ENCODE assay signal across 32 cellular contexts in genomic region chr9:21174671-21175070, GRCh38. TPM values are rescaled to one million over a fixed set of nuclear protein-coding genes. Genes with fewer than 3 reads are reported as not detected.
"Had no signal": no experiment of that assay in that cellular context is flagged by ENCODE, and none has a peak within 500 bp of the region (broad histone marks: within the 10 kb centered on the region; RNA-seq: fewer than 3 reads in every experiment).

No MANE protein-coding gene starts in this region.

- H3K9me3 Mint-ChIP-seq: activated CD4-positive, alpha-beta memory T cell treated with anti-CD3 and anti-CD28 coated beads, Interleukin-2, amount 10 ng/mL, durations not matched to agents 7 days and 5 days; activated naive CD4-positive, alpha-beta T cell treated with anti-CD3 and anti-CD28 coated beads, Interleukin-2, amount 50 U/mL, for 24 hours; activated naive CD8-positive, alpha-beta T cell treated with anti-CD3 and anti-CD28 coated beads, Interleukin-2, amount 50 U/mL, for 24 hours; activated T-cell treated with anti-CD3 and anti-CD28 coated beads, Interleukin-2, amount 50 U/mL, for 24 hours; activated T-helper 2 cell treated with anti-CD3 and anti-CD28 coated beads, Interferon-gamma antibody, Interleukin-2, Interleukin-4, amounts not matched to agents 10 μg/mL and 5 μg/mL and 100 μg/mL, durations not matched to agents 14 hours and 24 hours and 36 hours; immature natural killer cell; naive thymus-derived CD8-positive, alpha-beta T cell; neural progenitor cell; stimulated activated naive B cell treated with anti-CD40 and anti-IgM and Interleukin-4, amounts not matched to agents 10 μg/mL and 1 μg/mL and 100 μg/mL, for 72 hours; T-helper 2 cell treated with Interferon-gamma antibody and Interleukin-4, amounts not matched to agents 5 μg/mL and 100 μg/mL, for 36 hours had no signal

- H3K36me3 ChIP-seq: esophagus squamous epithelium, gastroesophageal sphincter, neural progenitor cell, suprapubic skin, tibial artery had no signal

- H3K4me1 Mint-ChIP-seq: activated CD4-positive, alpha-beta memory T cell treated with anti-CD3 and anti-CD28 coated beads, Interleukin-2, amount 10 ng/mL, durations not matched to agents 7 days and 5 days; activated naive CD4-positive, alpha-beta T cell treated with anti-CD3 and anti-CD28 coated beads, Interleukin-2, amount 50 U/mL, for 24 hours; activated naive CD8-positive, alpha-beta T cell treated with anti-CD3 and anti-CD28 coated beads, Interleukin-2, amount 50 U/mL, for 24 hours; immature natural killer cell; naive thymus-derived CD8-positive, alpha-beta T cell; neural progenitor cell; stimulated activated naive B cell treated with anti-CD40 and anti-IgM and Interleukin-4, amounts not matched to agents 10 μg/mL and 1 μg/mL and 100 μg/mL, for 72 hours had no signal

- H3K36me3 Mint-ChIP-seq: activated naive CD4-positive, alpha-beta T cell treated with anti-CD3 and anti-CD28 coated beads, Interleukin-2, amount 50 U/mL, for 24 hours; immature natural killer cell; naive thymus-derived CD8-positive, alpha-beta T cell; neural progenitor cell; stimulated activated naive B cell treated with anti-CD40 and anti-IgM and Interleukin-4, amounts not matched to agents 10 μg/mL and 1 μg/mL and 100 μg/mL, for 72 hours had no signal

- H3K4me3 Mint-ChIP-seq: activated CD4-positive, alpha-beta memory T cell treated with anti-CD3 and anti-CD28 coated beads, Interleukin-2, amount 10 ng/mL, durations not matched to agents 7 days and 5 days; activated naive CD4-positive, alpha-beta T cell treated with anti-CD3 and anti-CD28 coated beads, Interleukin-2, amount 50 U/mL, for 24 hours; activated naive CD8-positive, alpha-beta T cell treated with anti-CD3 and anti-CD28 coated beads, Interleukin-2, amount 50 U/mL, for 24 hours; activated T-cell treated with anti-CD3 and anti-CD28 coated beads, Interleukin-2, amount 50 U/mL, for 24 hours; immature natural killer cell; naive thymus-derived CD8-positive, alpha-beta T cell; neural progenitor cell; stimulated activated naive B cell treated with anti-CD40 and anti-IgM and Interleukin-4, amounts not matched to agents 10 μg/mL and 1 μg/mL and 100 μg/mL, for 72 hours; T-helper 2 cell treated with Interferon-gamma antibody and Interleukin-4, amounts not matched to agents 5 μg/mL and 100 μg/mL, for 36 hours had no signal

- H3K9ac ChIP-seq: neural progenitor cell, parathyroid adenoma had no signal

- H3K4me2 ChIP-seq: hepatocyte, neural progenitor cell had no signal

- H3K4me3 ChIP-seq: esophagus squamous epithelium, gastroesophageal sphincter, hepatocyte, neural progenitor cell, psoas muscle, suprapubic skin, tibial artery had no signal

- ATAC-seq: activated CD4-positive, CD25-positive, alpha-beta regulatory T cell treated with anti-CD3 and anti-CD28 coated beads, Interleukin-2, amount 50 U/mL, for 24 hours; activated naive CD8-positive, alpha-beta T cell treated with anti-CD3 and anti-CD28 coated beads, Interleukin-2, amount 50 U/mL, for 24 hours; gastroesophageal sphincter; naive thymus-derived CD8-positive, alpha-beta T cell; psoas muscle; stimulated activated naive B cell treated with anti-CD40 and anti-IgM and Interleukin-4, amounts not matched to agents 10 μg/mL and 1 μg/mL and 100 μg/mL, for 72 hours had no signal

- H3K4me1 ChIP-seq: esophagus squamous epithelium, gastroesophageal sphincter, neural progenitor cell, parathyroid adenoma, psoas muscle, suprapubic skin, tibial artery had no signal

- H3K9me3 ChIP-seq: esophagus squamous epithelium, gastroesophageal sphincter, psoas muscle, suprapubic skin, tibial artery had no signal

- H2AFZ ChIP-seq: hepatocyte, neural progenitor cell, parathyroid adenoma had no signal

- H3K79me2 ChIP-seq: hepatocyte, parathyroid adenoma had no signal

- H3K27me3 ChIP-seq: esophagus squamous epithelium, gastroesophageal sphincter, hepatocyte, suprapubic skin, tibial artery had no signal

- H3K27me3 Mint-ChIP-seq: activated naive CD4-positive, alpha-beta T cell treated with anti-CD3 and anti-CD28 coated beads, Interleukin-2, amount 50 U/mL, for 24 hours; activated T-cell treated with anti-CD3 and anti-CD28 coated beads, Interleukin-2, amount 50 U/mL, for 24 hours; stimulated activated naive B cell treated with anti-CD40 and anti-IgM and Interleukin-4, amounts not matched to agents 10 μg/mL and 1 μg/mL and 100 μg/mL, for 72 hours had no signal

- DNase-seq: activated CD4-positive, alpha-beta memory T cell treated with anti-CD3 and anti-CD28 coated beads, Interleukin-2, amount 10 ng/mL, durations not matched to agents 7 days and 5 days; activated CD4-positive, alpha-beta T cell treated with anti-CD3 and anti-CD28 coated beads for 48 hours; activated CD8-positive, alpha-beta memory T cell treated with anti-CD3 and anti-CD28 coated beads, Interleukin-2, amount 50 U/mL, for 48 hours; activated naive CD8-positive, alpha-beta T cell treated with anti-CD3 and anti-CD28 coated beads, Interleukin-2, amount 50 U/mL, for 24 hours; activated T-cell treated with anti-CD3 and anti-CD28 coated beads, Interleukin-2, amount 50 U/mL, for 24 hours; amygdala; dermis blood vessel endothelial cell; effector CD4-positive, alpha-beta T cell; esophagus squamous epithelium; immature natural killer cell; mesenchymal stem cell; naive thymus-derived CD8-positive, alpha-beta T cell; occipital lobe; psoas muscle; stimulated activated CD4-positive, alpha-beta T cell treated with anti-CD3 and anti-CD28 coated beads, Interleukin-15, amount 100 ng/mL, for 24 hours; stimulated activated CD4-positive, alpha-beta T cell treated with anti-CD3 and anti-CD28 coated beads, Interleukin-2, amount 100 ng/mL, for 24 hours; stimulated activated naive B cell treated with anti-CD40 and anti-IgM and Interleukin-4, amounts not matched to agents 10 μg/mL and 1 μg/mL and 100 μg/mL, for 72 hours; T-helper 1 cell; tibial artery had no signal

- H3K27ac ChIP-seq: epithelial cell of prostate, esophagus squamous epithelium, gastroesophageal sphincter, hepatocyte, neural progenitor cell, parathyroid adenoma, psoas muscle, suprapubic skin, tibial artery had no signal

RNA-seq across cellular contexts. Expression of gene IFNA21, which starts 8.2 kb away (rescaled TPM):
- total RNA-seq: activated CD4-positive, alpha-beta memory T cell treated with anti-CD3 and anti-CD28 coated beads, Interleukin-2, amount 10 ng/mL, durations not matched to agents 7 days and 5 days; activated T-helper 2 cell treated with anti-CD3 and anti-CD28 coated beads, Interferon-gamma antibody, Interleukin-2, Interleukin-4, amounts not matched to agents 10 μg/mL and 5 μg/mL and 100 μg/mL, durations not matched to agents 14 hours and 24 hours and 36 hours; dermis blood vessel endothelial cell; esophagus squamous epithelium; gastroesophageal sphincter; hepatocyte; kidney epithelial cell; lower leg skin; naive thymus-derived CD8-positive, alpha-beta T cell; occipital lobe; psoas muscle; suprapubic skin; ureter had no signal

RNA-seq across cellular contexts. Expression of gene IFNA4, which starts 12.7 kb away (rescaled TPM):
- total RNA-seq: activated CD4-positive, alpha-beta memory T cell treated with anti-CD3 and anti-CD28 coated beads, Interleukin-2, amount 10 ng/mL, durations not matched to agents 7 days and 5 days; activated T-helper 2 cell treated with anti-CD3 and anti-CD28 coated beads, Interferon-gamma antibody, Interleukin-2, Interleukin-4, amounts not matched to agents 10 μg/mL and 5 μg/mL and 100 μg/mL, durations not matched to agents 14 hours and 24 hours and 36 hours; dermis blood vessel endothelial cell; esophagus squamous epithelium; gastroesophageal sphincter; hepatocyte; kidney epithelial cell; lower leg skin; naive thymus-derived CD8-positive, alpha-beta T cell; occipital lobe; psoas muscle; suprapubic skin; ureter had no signal

RNA-seq across cellular contexts. Expression of gene IFNA7, which starts 27.3 kb away (rescaled TPM):
- total RNA-seq: activated CD4-positive, alpha-beta memory T cell treated with anti-CD3 and anti-CD28 coated beads, Interleukin-2, amount 10 ng/mL, durations not matched to agents 7 days and 5 days; activated T-helper 2 cell treated with anti-CD3 and anti-CD28 coated beads, Interferon-gamma antibody, Interleukin-2, Interleukin-4, amounts not matched to agents 10 μg/mL and 5 μg/mL and 100 μg/mL, durations not matched to agents 14 hours and 24 hours and 36 hours; dermis blood vessel endothelial cell; esophagus squamous epithelium; gastroesophageal sphincter; hepatocyte; kidney epithelial cell; lower leg skin; naive thymus-derived CD8-positive, alpha-beta T cell; occipital lobe; psoas muscle; suprapubic skin; ureter had no signal

RNA-seq across cellular contexts. Expression of gene IFNA10, which starts 32.3 kb away (rescaled TPM):
- total RNA-seq: activated CD4-positive, alpha-beta memory T cell treated with anti-CD3 and anti-CD28 coated beads, Interleukin-2, amount 10 ng/mL, durations not matched to agents 7 days and 5 days; activated T-helper 2 cell treated with anti-CD3 and anti-CD28 coated beads, Interferon-gamma antibody, Interleukin-2, Interleukin-4, amounts not matched to agents 10 μg/mL and 5 μg/mL and 100 μg/mL, durations not matched to agents 14 hours and 24 hours and 36 hours; dermis blood vessel endothelial cell; esophagus squamous epithelium; gastroesophageal sphincter; hepatocyte; kidney epithelial cell; lower leg skin; naive thymus-derived CD8-positive, alpha-beta T cell; occipital lobe; psoas muscle; suprapubic skin; ureter had no signal

RNA-seq across cellular contexts. Expression of gene IFNW1, which starts 33.0 kb away (rescaled TPM):
- total RNA-seq: activated CD4-positive, alpha-beta memory T cell treated with anti-CD3 and anti-CD28 coated beads, Interleukin-2, amount 10 ng/mL, durations not matched to agents 7 days and 5 days; activated T-helper 2 cell treated with anti-CD3 and anti-CD28 coated beads, Interferon-gamma antibody, Interleukin-2, Interleukin-4, amounts not matched to agents 10 μg/mL and 5 μg/mL and 100 μg/mL, durations not matched to agents 14 hours and 24 hours and 36 hours; dermis blood vessel endothelial cell; esophagus squamous epithelium; gastroesophageal sphincter; hepatocyte; kidney epithelial cell; lower leg skin; naive thymus-derived CD8-positive, alpha-beta T cell; occipital lobe; psoas muscle; suprapubic skin; ureter had no signal
